In the genomic region with DNA sequence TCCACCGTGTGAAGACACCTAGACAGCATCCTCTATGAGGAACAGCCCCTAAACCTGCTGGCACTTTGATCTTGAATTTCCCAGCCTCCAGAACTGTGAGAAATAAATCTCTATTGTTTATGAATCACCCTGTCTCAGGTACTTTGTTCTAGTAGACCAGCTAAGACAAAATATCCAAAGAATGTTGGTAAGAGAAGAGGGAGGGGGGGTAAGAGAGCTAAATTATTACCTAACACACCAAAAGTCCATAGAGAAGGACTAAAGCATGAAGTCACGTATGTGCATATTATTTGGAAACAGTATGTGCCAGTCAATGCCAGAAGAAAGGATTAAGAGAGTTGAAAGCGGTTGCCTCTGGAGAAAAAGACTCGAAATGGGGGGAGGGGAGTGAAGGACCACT, we compare ENCODE assay signal across 1 cellular context.
TF ChIP-seq lines count a peak whose summit lies in the region.

No MANE protein-coding gene starts in this region.

TF ChIP-seq in H1, 55 proteins besides CTCF, POLR2A, EP300 and RAD21 (continued from another document):
- TF ChIP-seq KDM4A (IDR thresholded peaks at IDR 0.05; ENCODE audit: low read depth, low read length, severe bottlenecking) (no peak), SIX5 (IDR thresholded peaks at IDR 0.05; ENCODE audit: low read depth, low read length) (no peak), TBP (IDR thresholded peaks at IDR 0.05; ENCODE audit: low read depth, low read length) (no peak), SIRT6 (IDR thresholded peaks at IDR 0.05; ENCODE audit: low read length) (no peak), JUND (IDR thresholded peaks at IDR 0.05; ENCODE audit: low read length) (no peak), GABPA (IDR thresholded peaks at IDR 0.05; ENCODE audit: borderline replicate concordance, insufficient read depth, low read length) (no peak), RXRA (IDR thresholded peaks at IDR 0.05; ENCODE audit: insufficient read depth, low read depth, low read length) (no peak), EZH2 (IDR thresholded peaks at IDR 0.05; ENCODE audit: low read depth, low read length, severe bottlenecking) (no peak), SP4 (IDR thresholded peaks at IDR 0.05; ENCODE audit: low read length) (no peak), NANOG (IDR thresholded peaks at IDR 0.05; ENCODE audit: insufficient read depth, low read depth, low read length, poor library complexity, severe bottlenecking) (no peak), CEBPB (IDR thresholded peaks at IDR 0.05; ENCODE audit: low read depth, low read length) (no peak), SIN3A (conservative IDR thresholded peaks at IDR 0.05 in 1 of 2, IDR thresholded peaks at IDR 0.05 in 1 of 2; ENCODE audit: low read depth in 1 of 2, low read length in 2 of 2) (no peak), JUN (IDR thresholded peaks at IDR 0.05; ENCODE audit: low read depth, low read length) (no peak), CREB1 (IDR thresholded peaks at IDR 0.05) (no peak), CBX5 (IDR thresholded peaks at IDR 0.05; ENCODE audit: low read depth, low read length) (no peak), BACH1 (IDR thresholded peaks at IDR 0.05; ENCODE audit: low read length) (no peak)
- TF ChIP-seq, protein P1, sequence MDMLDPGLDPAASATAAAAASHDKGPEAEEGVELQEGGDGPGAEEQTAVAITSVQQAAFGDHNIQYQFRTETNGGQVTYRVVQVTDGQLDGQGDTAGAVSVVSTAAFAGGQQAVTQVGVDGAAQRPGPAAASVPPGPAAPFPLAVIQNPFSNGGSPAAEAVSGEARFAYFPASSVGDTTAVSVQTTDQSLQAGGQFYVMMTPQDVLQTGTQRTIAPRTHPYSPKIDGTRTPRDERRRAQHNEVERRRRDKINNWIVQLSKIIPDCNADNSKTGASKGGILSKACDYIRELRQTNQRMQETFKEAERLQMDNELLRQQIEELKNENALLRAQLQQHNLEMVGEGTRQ (IDR thresholded peaks at IDR 0.05; ENCODE audit: low read length): no peak
TF ChIP-seq in H1: peak in this region for 0.
